ENCODE assay signal across 20 cellular contexts in the genomic region with DNA sequence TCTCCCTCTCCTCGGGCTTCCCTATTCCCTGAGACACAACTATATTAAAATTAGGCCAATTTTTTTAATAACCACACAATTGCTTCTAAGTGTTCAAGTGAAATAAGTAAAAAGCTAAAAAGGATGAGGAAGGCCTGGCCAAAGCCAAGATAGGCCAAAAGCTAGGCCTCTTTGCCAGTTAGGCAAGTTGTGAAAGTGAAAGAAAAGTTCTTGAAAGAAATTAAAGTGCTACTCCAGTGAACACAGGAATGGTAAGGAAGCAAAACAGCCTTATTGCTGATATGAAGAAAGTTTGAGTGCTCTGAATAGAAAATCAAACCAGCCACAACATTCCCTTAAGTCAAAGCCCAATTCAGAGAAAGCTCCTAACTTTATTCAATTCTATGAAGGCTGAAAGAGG.
"Had no signal": no experiment of that assay in that cellular context is flagged by ENCODE, and none has a peak within 500 bp of the region (broad histone marks: within the 10 kb centered on the region; RNA-seq: fewer than 3 reads in every experiment).

No MANE protein-coding gene starts in this region.

- DNase-seq: activated CD4-positive, alpha-beta T cell treated with anti-CD3 and anti-CD28 coated beads for 4 hours; activated CD4-positive, alpha-beta T cell treated with anti-CD3 and anti-CD28 coated beads, Interleukin-2, amount 50 U/mL, for 48 hours; activated CD4-positive, CD25-positive, alpha-beta regulatory T cell; activated CD8-positive, alpha-beta memory T cell treated with anti-CD3 and anti-CD28 coated beads, Interleukin-2, amount 50 U/mL, for 48 hours; activated naive CD4-positive, alpha-beta T cell; activated T-cell treated with anti-CD3 and anti-CD28 coated beads, Interleukin-2, amount 50 U/mL, for 4 hours; central memory CD4-positive, alpha-beta T cell; effector memory CD4-positive, alpha-beta T cell; hippocampal formation; nephron progenitor cell; stimulated activated CD4-positive, alpha-beta T cell treated with anti-CD3 and anti-CD28 coated beads, Interleukin-4, amount 100 ng/mL, for 24 hours; stimulated activated naive CD4-positive, alpha-beta T cell treated with Interleukin-2 at 50 U/mL for 16 hours; T1000 had no signal

- H3K27ac ChIP-seq: thoracic aorta had no signal

- ATAC-seq: activated T-cell treated with anti-CD3 and anti-CD28 coated beads, Interleukin-2, amount 50 U/mL, for 4 hours; esophagus mucosa had no signal

- H3K4me1 Mint-ChIP-seq: memory B cell had no signal

- H3K27ac Mint-ChIP-seq: activated naive CD8-positive, alpha-beta T cell; activated T-helper 2 cell treated with anti-CD3 and anti-CD28 coated beads, Interferon-gamma antibody, Interleukin-2, Interleukin-4, amounts not matched to agents 10 μg/mL and 5 μg/mL and 100 μg/mL, durations not matched to agents 14 hours and 24 hours and 36 hours; memory B cell; nephron progenitor cell; progenitor cell of endocrine pancreas; type B pancreatic cell had no signal

- H3K9me3 ChIP-seq: thoracic aorta had no signal

- H3K4me3 ChIP-seq: thoracic aorta had no signal

- H3K9me3 Mint-ChIP-seq: activated T-cell treated with anti-CD3 and anti-CD28 coated beads, Interleukin-2, amount 50 U/mL, for 4 hours; activated T-helper 2 cell treated with anti-CD3 and anti-CD28 coated beads, Interferon-gamma antibody, Interleukin-2, Interleukin-4, amounts not matched to agents 10 μg/mL and 5 μg/mL and 100 μg/mL, durations not matched to agents 14 hours and 24 hours and 36 hours; memory B cell had no signal

- H3K4me3 Mint-ChIP-seq: activated naive CD8-positive, alpha-beta T cell; activated T-cell treated with anti-CD3 and anti-CD28 coated beads, Interleukin-2, amount 50 U/mL, for 4 hours; memory B cell; nephron progenitor cell; type B pancreatic cell had no signal

- H3K36me3 Mint-ChIP-seq: activated naive CD8-positive, alpha-beta T cell; memory B cell; type B pancreatic cell had no signal

- H3K27me3 Mint-ChIP-seq: activated naive CD8-positive, alpha-beta T cell; memory B cell; progenitor cell of endocrine pancreas; type B pancreatic cell had no signal

- H3K36me3 ChIP-seq: thoracic aorta had no signal
